ENCODE assay signal across 21 cellular contexts in the genomic region with DNA sequence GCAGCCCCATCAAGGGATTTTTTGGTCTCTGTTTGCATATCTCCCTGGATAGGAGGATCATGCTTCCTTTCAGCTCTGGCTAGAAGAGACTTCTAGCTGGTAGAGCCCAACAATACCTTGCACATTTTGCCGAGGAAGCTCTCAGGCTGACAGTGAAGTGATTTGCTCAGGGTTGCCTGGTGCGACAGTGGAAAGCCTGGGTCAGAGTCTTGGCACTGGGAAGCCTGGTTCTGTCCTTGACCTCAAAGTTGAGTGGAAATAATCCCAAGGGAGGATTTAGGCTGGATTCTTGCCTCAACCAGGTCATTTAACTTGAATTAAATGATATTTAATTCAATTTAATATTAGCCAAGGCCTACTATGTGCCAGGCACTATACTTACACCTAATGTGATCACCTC. TPM values are rescaled to one million over a fixed set of nuclear protein-coding genes. Genes with fewer than 3 reads are reported as not detected.
DNase-seq lines count a peak whose midpoint lies in the region; ATAC-seq, FAIRE-seq and TF ChIP-seq lines count a peak whose summit lies in the region.
"Had no signal": no experiment of that assay in that cellular context is flagged by ENCODE, and none has a peak within 500 bp of the region (broad histone marks: within the 10 kb centered on the region; RNA-seq: fewer than 3 reads in every experiment).

No MANE protein-coding gene starts in this region.

- peak overlapping the region; percentile 66 for H3K14ac ChIP-seq in trophoblast cell (ENCODE audit: low read length)

- no peak for TF ChIP-seq CTCF in left ventricle myocardium inferior (IDR thresholded peaks at IDR 0.05; ENCODE audit: borderline replicate concordance)
- TF ChIP-seq CTCF in vagina (IDR thresholded peaks at IDR 0.05) = no peak

- no peak overlapping the region for H3K23ac ChIP-seq in trophoblast cell (ENCODE audit: low read length)

- H3K27ac ChIP-seq in left ventricle myocardium inferior (replicated peaks) (peak overlapping the region; percentile 58), trophoblast cell (ENCODE audit: low read depth, low read length) (no peak overlapping the region), vagina (no peak overlapping the region)
- H3K27ac ChIP-seq: BLaER1 treated with 17β-estradiol and CSF1 and Interleukin-3, amounts not matched to agents 10 nM and 100 nM had no signal

- no peaks in the 10 kb centered on the region for H3K9me3 ChIP-seq in left ventricle myocardium inferior (replicated peaks)
- no peaks in the 10 kb centered on the region for H3K9me3 ChIP-seq in trophoblast cell (ENCODE audit: insufficient read depth, low read depth, low read length)
- no peaks in the 10 kb centered on the region for H3K9me3 ChIP-seq in vagina
- H3K9me3 ChIP-seq: BLaER1 treated with 17β-estradiol and CSF1 and Interleukin-3, amounts not matched to agents 10 nM and 100 nM; HAP-1 had no signal

- H2AK5ac ChIP-seq in trophoblast cell (ENCODE audit: low read length) = peak overlapping the region; percentile 46

- no peak for FAIRE-seq in HTR-8/SVneo (lab: Jason Lieb, UNC)
- FAIRE-seq: GM12878, RCC 7860 had no signal

- H3K4me3 ChIP-seq in left ventricle myocardium inferior (no peak overlapping the region), trophoblast cell (ENCODE audit: low read depth, low read length) (no peak overlapping the region), vagina (no peak overlapping the region)
- H3K4me3 ChIP-seq: BLaER1 treated with 17β-estradiol and CSF1 and Interleukin-3, amounts not matched to agents 10 nM and 100 nM; GM12878; GM23338; HAP-1 had no signal

- no peaks in the 10 kb centered on the region for H3K36me3 ChIP-seq in left ventricle myocardium inferior
- no peaks in the 10 kb centered on the region for H3K36me3 ChIP-seq in trophoblast cell (ENCODE audit: control insufficient read depth in 1 of 2, insufficient read depth in 2 of 2, low read length in 2 of 2)
- H3K36me3 ChIP-seq in vagina = no peaks in the 10 kb centered on the region
- H3K36me3 ChIP-seq: BLaER1 treated with 17β-estradiol and CSF1 and Interleukin-3, amounts not matched to agents 10 nM and 100 nM; HAP-1 had no signal

- H3K9ac ChIP-seq in trophoblast cell (ENCODE audit: low read length) = no peak overlapping the region
- H3K9ac ChIP-seq: BLaER1 treated with 17β-estradiol and CSF1 and Interleukin-3, amounts not matched to agents 10 nM and 100 nM had no signal

- no peak for TF ChIP-seq POLR2A in vagina (IDR thresholded peaks at IDR 0.05)

- DNase-seq in Right ventricle myocardium superior = no peak
- no peak for DNase-seq in cardiac septum (ENCODE audit: low spot score)
- DNase-seq in left ventricle myocardium inferior = no peak
- no peak for DNase-seq in trophoblast cell
- DNase-seq in activated effector memory CD4-positive, alpha-beta T cell treated with anti-CD3 and anti-CD28 coated beads, Interleukin-2, amount 50 U/mL, for 16 hours = no peak
- DNase-seq in vagina (ENCODE audit: extremely low spot score in 2 of 2) = no peak
- no peak for DNase-seq in HTR-8/SVneo (ENCODE audit: insufficient read length, low spot score)
- DNase-seq: 8988T; CD8-positive, alpha-beta T cell; DND-41; Kasumi-1; NCI-H1417; NCI-H1694 treated with DMSO at 0.1 percent for 48 hours; NCI-H446; NCI-H526; OCI-M1 had no signal

- peak overlapping the region; percentile 15 for H4K8ac ChIP-seq in trophoblast cell (ENCODE audit: low read depth, low read length)

- peak overlapping the region; percentile 58 for H2BK12ac ChIP-seq in trophoblast cell (ENCODE audit: low read length)

- peak; percentile 26 for ATAC-seq in Right ventricle myocardium superior (ENCODE audit: poor library complexity)
- ATAC-seq: CD8-positive, alpha-beta T cell; GM12878; GM23338 had no signal

- H3K4ac ChIP-seq in trophoblast cell (ENCODE audit: low read depth, low read length) = peak overlapping the region; percentile 33

- H2BK5ac ChIP-seq in trophoblast cell (ENCODE audit: low read depth, low read length, poor library complexity) = peak overlapping the region; percentile 18

- intact Hi-C loops in Right ventricle myocardium superior (cut with DNase I) (loop anchor here (5.0 kb wide), 1 partner anchor 253 kb away; a partner anchor contains a TSS), cardiac septum (cut with DNase I) (no loop called here), left ventricle myocardium inferior (cut with micrococcal nuclease) (no loop called here), vagina (cut with DNase I) (no loop called here)

- H2AFZ ChIP-seq in trophoblast cell (ENCODE audit: insufficient read depth, low read length, poor library complexity) = no peak overlapping the region
- H2AFZ ChIP-seq: GM23338 had no signal

- H3K18ac ChIP-seq in trophoblast cell (ENCODE audit: low read length) = no peak overlapping the region

- peak overlapping the region; percentile 68 for H4K91ac ChIP-seq in trophoblast cell (ENCODE audit: low read depth, low read length)

- H3K79me1 ChIP-seq in trophoblast cell (ENCODE audit: low read length) = peaks cover 42% of the 10 kb centered on the region

- WGBS in trophoblast cell (ENCODE audit: extremely low coverage, insufficient coverage, insufficient read length) = no CpG with 5 or more reads among the region's 2 CpGs

- no peak overlapping the region for H4K12ac ChIP-seq in trophoblast cell (ENCODE audit: low read depth, low read length)

- H3K4me1 ChIP-seq in left ventricle myocardium inferior (peaks cover 50% of the 10 kb centered on the region), trophoblast cell (ENCODE audit: control insufficient read depth in 1 of 2, insufficient read depth in 2 of 2, low read length in 2 of 2) (peaks cover 29 to 37% of the 10 kb centered on the region in 2 experiments), vagina (peaks cover 28% of the 10 kb centered on the region)
- H3K4me1 ChIP-seq: HAP-1 had no signal

- H2BK120ac ChIP-seq in trophoblast cell (ENCODE audit: insufficient read depth, low read length, poor library complexity) = peak overlapping the region; percentile 24

- peaks cover 6% of the 10 kb centered on the region for H3K79me2 ChIP-seq in trophoblast cell (ENCODE audit: control insufficient read depth, insufficient read depth, low read length, poor library complexity)

- no peak overlapping the region for H3K4me2 ChIP-seq in trophoblast cell (ENCODE audit: low read length)
- H3K4me2 ChIP-seq: BLaER1 treated with 17β-estradiol and CSF1 and Interleukin-3, amounts not matched to agents 10 nM and 100 nM; GM23338 had no signal

- H3K27me3 ChIP-seq in left ventricle myocardium inferior (ENCODE audit: low read depth) (no peaks in the 10 kb centered on the region), trophoblast cell (ENCODE audit: insufficient read depth, low read length) (no peaks in the 10 kb centered on the region), vagina (no peaks in the 10 kb centered on the region)
- H3K27me3 ChIP-seq: BLaER1 treated with 17β-estradiol and CSF1 and Interleukin-3, amounts not matched to agents 10 nM and 100 nM had no signal

RNA-seq across cellular contexts. Expression of a gene that starts 24.4 kb away (rescaled TPM):
- total RNA-seq in Right ventricle myocardium superior (15.8 TPM), cardiac septum (15.4 TPM), left ventricle myocardium inferior (15.3 TPM), vagina (20.9 TPM)
- 76.1 and 82.0 TPM in 2 replicates for polyA plus RNA-seq in trophoblast cell (2013)

RNA-seq across cellular contexts. Expression of a gene that starts 24.6 kb away (rescaled TPM):
- total RNA-seq in Right ventricle myocardium superior (10.4 TPM), cardiac septum (8.5 TPM), left ventricle myocardium inferior (8.6 TPM), vagina (8.6 TPM)
- polyA plus RNA-seq in trophoblast cell (2013) = 14.9 and 15.5 TPM in 2 replicates

RNA-seq across cellular contexts. Expression of a gene that starts 24.9 kb away (rescaled TPM):
- total RNA-seq in Right ventricle myocardium superior = 4.6 TPM
- total RNA-seq in cardiac septum = 8.9 TPM
- total RNA-seq in left ventricle myocardium inferior = 5.8 TPM
- 19.3 and 20.2 TPM in 2 replicates for polyA plus RNA-seq in trophoblast cell (2013)
- 11.8 TPM for total RNA-seq in vagina
